Comparison of ENCODE assay signal across 28 cellular contexts in the genomic region with DNA sequence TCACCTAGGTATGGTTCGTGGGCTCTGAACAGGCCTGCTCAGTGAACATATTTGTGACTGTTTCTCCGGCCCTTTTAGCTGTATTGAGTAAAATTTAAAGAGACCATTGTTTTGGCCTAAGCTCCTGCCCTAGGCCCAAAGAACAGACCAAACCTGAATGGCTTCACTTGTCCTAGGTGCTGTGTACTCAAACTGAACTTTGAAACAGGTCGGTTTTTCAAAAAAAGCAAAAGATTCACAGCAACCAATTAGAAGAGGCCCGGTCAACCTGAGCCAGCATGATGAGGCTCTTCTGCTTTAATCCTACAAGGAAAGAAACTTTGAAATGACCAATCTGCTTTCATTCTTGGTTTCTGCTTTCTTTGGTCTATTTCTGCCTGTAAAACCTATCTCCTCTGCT.
"Had no signal": no experiment of that assay in that cellular context is flagged by ENCODE, and none has a peak within 500 bp of the region (broad histone marks: within the 10 kb centered on the region; RNA-seq: fewer than 3 reads in every experiment).

No MANE protein-coding gene starts in this region.

- H3K36me3 ChIP-seq: esophagus muscularis mucosa, gastroesophageal sphincter, heart right ventricle had no signal

- H3K27ac Mint-ChIP-seq: activated CD4-positive, alpha-beta memory T cell treated with anti-CD3 and anti-CD28 coated beads for 36 hours; activated CD4-positive, alpha-beta T cell treated with anti-CD3 and anti-CD28 coated beads for 36 hours; activated CD4-positive, alpha-beta T cell treated with anti-CD3 and anti-CD28 coated beads, Interleukin-2, amount 10 ng/mL, durations not matched to agents 24 days and 14 days; activated naive CD8-positive, alpha-beta T cell; activated T-cell treated with anti-CD3 and anti-CD28 coated beads, Interleukin-2, amount 50 U/mL, for 24 hours; activated T-cell treated with anti-CD3 and anti-CD28 coated beads, Interleukin-2, amount 50 U/mL, for 72 hours; effector memory CD8-positive, alpha-beta T cell had no signal

- FAIRE-seq: colon had no signal

- DNase-seq: activated CD4-positive, alpha-beta memory T cell treated with anti-CD3 and anti-CD28 coated beads for 36 hours; activated CD4-positive, alpha-beta T cell treated with anti-CD3 and anti-CD28 coated beads for 36 hours; activated CD4-positive, alpha-beta T cell treated with anti-CD3 and anti-CD28 coated beads, Interleukin-2, amount 10 ng/mL, durations not matched to agents 24 days and 14 days; activated CD4-positive, CD25-positive, alpha-beta regulatory T cell; activated CD4-positive, CD25-positive, alpha-beta regulatory T cell treated with anti-CD3 and anti-CD28 coated beads, Interleukin-2, amount 50 U/mL, for 72 hours; activated CD8-positive, alpha-beta memory T cell treated with anti-CD3 and anti-CD28 coated beads, Interleukin-2, amount 50 U/mL, for 48 hours; activated effector memory CD4-positive, alpha-beta T cell treated with Interleukin-2 at 50 U/mL for 16 hours; activated gamma-delta T cell treated with Interleukin-2 at 50 U/mL for 16 hours; activated naive CD4-positive, alpha-beta T cell treated with anti-CD3 and anti-CD28 coated beads, Interleukin-2, amount 50 U/mL, for 16 hours; activated naive CD4-positive, alpha-beta T cell treated with Interleukin-2 at 50 U/mL for 16 hours; activated T-cell treated with anti-CD3 and anti-CD28 coated beads for 4 hours; activated T-cell treated with anti-CD3 and anti-CD28 coated beads, Interleukin-2, amount 50 U/mL, for 24 hours; activated T-cell treated with anti-CD3 and anti-CD28 coated beads, Interleukin-2, amount 50 U/mL, for 72 hours; amniotic stem cell; aorta; body of pancreas; cortex of kidney; dermis blood vessel endothelial cell; effector CD4-positive, alpha-beta T cell; effector memory CD8-positive, alpha-beta T cell; erythroblast; foreskin keratinocyte; heart right ventricle; T-helper 2 cell had no signal

- H3K9me3 Mint-ChIP-seq: activated CD4-positive, alpha-beta memory T cell treated with anti-CD3 and anti-CD28 coated beads for 36 hours; activated CD4-positive, alpha-beta T cell treated with anti-CD3 and anti-CD28 coated beads, Interleukin-2, amount 10 ng/mL, durations not matched to agents 24 days and 14 days; activated T-cell treated with anti-CD3 and anti-CD28 coated beads, Interleukin-2, amount 50 U/mL, for 24 hours; activated T-cell treated with anti-CD3 and anti-CD28 coated beads, Interleukin-2, amount 50 U/mL, for 72 hours; effector memory CD8-positive, alpha-beta T cell had no signal

- H3K9me3 ChIP-seq: body of pancreas, esophagus muscularis mucosa, gastroesophageal sphincter, heart right ventricle had no signal

- ATAC-seq: activated CD4-positive, alpha-beta T cell treated with anti-CD3 and anti-CD28 coated beads for 36 hours; body of pancreas; effector memory CD8-positive, alpha-beta T cell; foreskin keratinocyte; gastroesophageal sphincter; heart right ventricle had no signal

- H3K4me3 ChIP-seq: body of pancreas, esophagus muscularis mucosa, gastroesophageal sphincter, heart right ventricle had no signal

- H3K36me3 Mint-ChIP-seq: activated CD4-positive, alpha-beta memory T cell treated with anti-CD3 and anti-CD28 coated beads for 36 hours; activated naive CD8-positive, alpha-beta T cell had no signal

- H3K27me3 ChIP-seq: body of pancreas, esophagus muscularis mucosa, foreskin keratinocyte, gastroesophageal sphincter, heart right ventricle had no signal

- H3K4me1 ChIP-seq: foreskin keratinocyte had no signal

- H3K4me3 Mint-ChIP-seq: activated CD4-positive, alpha-beta memory T cell treated with anti-CD3 and anti-CD28 coated beads for 36 hours; activated CD4-positive, alpha-beta T cell treated with anti-CD3 and anti-CD28 coated beads for 36 hours; activated CD4-positive, alpha-beta T cell treated with anti-CD3 and anti-CD28 coated beads, Interleukin-2, amount 10 ng/mL, durations not matched to agents 24 days and 14 days; activated naive CD8-positive, alpha-beta T cell; activated T-cell treated with anti-CD3 and anti-CD28 coated beads, Interleukin-2, amount 50 U/mL, for 24 hours; activated T-cell treated with anti-CD3 and anti-CD28 coated beads, Interleukin-2, amount 50 U/mL, for 72 hours; effector memory CD8-positive, alpha-beta T cell had no signal

- H3K27ac ChIP-seq: body of pancreas, esophagus muscularis mucosa, foreskin keratinocyte, gastroesophageal sphincter, heart right ventricle had no signal

- H3K27me3 Mint-ChIP-seq: activated CD4-positive, alpha-beta memory T cell treated with anti-CD3 and anti-CD28 coated beads for 36 hours; activated CD4-positive, alpha-beta T cell treated with anti-CD3 and anti-CD28 coated beads for 36 hours; activated naive CD8-positive, alpha-beta T cell; activated T-cell treated with anti-CD3 and anti-CD28 coated beads, Interleukin-2, amount 50 U/mL, for 24 hours; effector memory CD8-positive, alpha-beta T cell had no signal
